16 cellular contexts compared by ENCODE assay signal in genomic region chr7:123581162-123581459, GRCh38. TPM values are rescaled to one million over a fixed set of nuclear protein-coding genes. Genes with fewer than 3 reads are reported as not detected.
DNase-seq lines count a peak whose midpoint lies in the region; ATAC-seq and TF ChIP-seq lines count a peak whose summit lies in the region.
"Had no signal": no experiment of that assay in that cellular context is flagged by ENCODE, and none has a peak within 500 bp of the region (broad histone marks: within the 10 kb centered on the region; RNA-seq: fewer than 3 reads in every experiment).

No MANE protein-coding gene starts in this region.

- H3K27me3 ChIP-seq in GM23338 (ENCODE audit: insufficient read depth) (no peaks in the 10 kb centered on the region), Panc1 (ENCODE audit: control insufficient read depth, insufficient read depth, low read length) (peaks cover 8% of the 10 kb centered on the region; the same call in 1 of the 2 replicates), osteoblast (ENCODE audit: insufficient read depth, low read length) (no peaks in the 10 kb centered on the region)
- H3K27me3 ChIP-seq: BLaER1, pancreas had no signal

- DNase-seq in GM23338 (ENCODE audit: low spot score) = no peak
- DNase-seq in Panc1 (ENCODE audit: low read depth, low spot score) = no peak
- DNase-seq in osteoblast (ENCODE audit: insufficient read length, low spot score, missing footprints) = no peak
- DNase-seq in midbrain (lab: John Stamatoyannopoulos, UW) = no peak
- no peak for DNase-seq in NOMO-1 treated with dmso at 0.1 percent for 144 hours (lab: John Stamatoyannopoulos, UW; ENCODE audit: unreplicated experiment)
- no peak for DNase-seq in NCI-H526 (lab: John Stamatoyannopoulos, UW)
- no peak for DNase-seq in NCI-H2227 treated with DMSO at 0.1 percent for 48 hours (lab: John Stamatoyannopoulos, UW)
- DNase-seq: effector CD4-positive, alpha-beta T cell; stimulated activated CD4-positive, alpha-beta T cell treated with anti-CD3 and anti-CD28 coated beads, Interleukin-4, amount 100 ng/mL, for 4 hours had no signal

- no peaks in the 10 kb centered on the region for H3K9me3 Mint-ChIP-seq in GM23338
- H3K9me3 Mint-ChIP-seq: activated CD4-positive, alpha-beta T cell treated with anti-CD3 and anti-CD28 coated beads, Interleukin-2, amount 10 ng/mL, durations not matched to agents 24 days and 14 days had no signal

- H3K9me3 ChIP-seq in Panc1 (ENCODE audit: control insufficient read depth, insufficient read depth, low read depth, low read length) (no peaks in the 10 kb centered on the region), osteoblast (ENCODE audit: low read depth, low read length) (no peaks in the 10 kb centered on the region)
- H3K9me3 ChIP-seq: BLaER1, pancreas had no signal

- no peak overlapping the region for H3K4me2 ChIP-seq in GM23338
- no peak overlapping the region for H3K4me2 ChIP-seq in osteoblast (ENCODE audit: insufficient read depth, low read length)
- H3K4me2 ChIP-seq: BLaER1 had no signal

- no peaks in the 10 kb centered on the region for H3K9me2 ChIP-seq in GM23338 (ENCODE audit: insufficient read depth)

- H3F3A ChIP-seq in GM23338 (replicated peaks; ENCODE audit: low read depth) = no peaks in the 10 kb centered on the region

- no peak overlapping the region for H3K4me3 Mint-ChIP-seq in GM23338
- H3K4me3 Mint-ChIP-seq: activated CD4-positive, alpha-beta T cell treated with anti-CD3 and anti-CD28 coated beads, Interleukin-2, amount 10 ng/mL, durations not matched to agents 24 days and 14 days; activated naive CD8-positive, alpha-beta T cell had no signal

- H3K4me3 ChIP-seq in GM23338 (no peak overlapping the region), Panc1 (ENCODE audit: low read depth in 2 of 2, low read length in 2 of 2) (no peak overlapping the region), osteoblast (ENCODE audit: insufficient read depth, low read length) (no peak overlapping the region)
- H3K4me3 ChIP-seq: BLaER1, pancreas had no signal

- CTCF ChIA-PET in Panc1 (lab: Charles Lee) = no interaction called here

- H2AFZ ChIP-seq in GM23338 (0 out of 2 replicates have a peak overlapping the region, but pooled peaks have one; percentile 28), osteoblast (ENCODE audit: low read length) (peak overlapping the region; percentile 70)

- POLR2A ChIA-PET in Panc1 (lab: Charles Lee) = no interaction called here

- no TSS peak for BruUV-seq in Panc1 (replicated peaks; lab: Mats Ljungman, UMichigan)

- H3K79me2 ChIP-seq in GM23338 (replicated peaks; ENCODE audit: insufficient read depth) (no peaks in the 10 kb centered on the region), osteoblast (ENCODE audit: insufficient read depth, low read length) (no peaks in the 10 kb centered on the region)

- H3K27ac Mint-ChIP-seq in GM23338 = peak overlapping the region; percentile 67; the same call in 1 of the 2 replicates
- H3K27ac Mint-ChIP-seq: activated CD4-positive, alpha-beta T cell treated with anti-CD3 and anti-CD28 coated beads, Interleukin-2, amount 10 ng/mL, durations not matched to agents 24 days and 14 days; activated naive CD8-positive, alpha-beta T cell had no signal

- no peaks in the 10 kb centered on the region for H3K27me3 Mint-ChIP-seq in GM23338 (ENCODE audit: insufficient read depth, low read depth, poor library complexity)

- H3K4me1 ChIP-seq in GM23338 (ENCODE audit: insufficient read depth) (peaks cover 15% of the 10 kb centered on the region), Panc1 (ENCODE audit: control insufficient read depth, insufficient read depth, low read length) (no peaks in the 10 kb centered on the region; the same call in 1 of the 2 replicates), osteoblast (ENCODE audit: insufficient read depth, low read length) (no peaks in the 10 kb centered on the region)
- H3K4me1 ChIP-seq: BLaER1, pancreas had no signal

- H3K27ac ChIP-seq in GM23338 (ENCODE audit: low read depth) = no peak overlapping the region
- H3K27ac ChIP-seq in Panc1 (ENCODE audit: low read length) = no peak overlapping the region
- no peak overlapping the region for H3K27ac ChIP-seq in osteoblast (ENCODE audit: low read depth, low read length)
- H3K27ac ChIP-seq: BLaER1, pancreas had no signal

- H3K36me3 ChIP-seq in GM23338 (ENCODE audit: insufficient read depth) = no peaks in the 10 kb centered on the region
- H3K36me3 ChIP-seq in Panc1 (ENCODE audit: control insufficient read depth, insufficient read depth, low read length) = no peaks in the 10 kb centered on the region
- H3K36me3 ChIP-seq in osteoblast (ENCODE audit: insufficient read depth, low read length) = no peaks in the 10 kb centered on the region
- H3K36me3 ChIP-seq: BLaER1, pancreas had no signal

- H4K20me1 ChIP-seq in GM23338 (replicated peaks; ENCODE audit: insufficient read depth) (no peaks in the 10 kb centered on the region), osteoblast (ENCODE audit: insufficient read depth, low read length) (no peaks in the 10 kb centered on the region)
- H4K20me1 ChIP-seq: BLaER1 had no signal

- TF ChIP-seq CTCF in GM23338 (conservative IDR thresholded peaks at IDR 0.05; ENCODE audit: low read depth in 2 of 2) = no peak
- TF ChIP-seq CTCF in Panc1 (IDR thresholded peaks at IDR 0.05) = peak; percentile 58
- TF ChIP-seq CTCF in osteoblast (IDR thresholded peaks at IDR 0.05; ENCODE audit: extremely low read depth, low read depth, low read length) = no peak

- ATAC-seq in GM18502 (IDR thresholded peaks at IDR 0.05; ENCODE audit: poor library complexity, unreplicated experiment) = peak; percentile 4
- ATAC-seq in GM23338 = no peak
- no peak; the same call in 1 of the 2 replicates for ATAC-seq in Panc1

- H3K4me1 Mint-ChIP-seq in GM23338 = peaks cover 35% of the 10 kb centered on the region

- in situ Hi-C loops in Panc1 (cut with HindIII; ENCODE audit: low pct_unique_long_range_greater_than_20kb, low sequenced_read_pairs) = no loop called here

- intact Hi-C loops in Panc1 (cut with micrococcal nuclease; ENCODE audit: unreplicated experiment) = loop anchor here (5.0 kb wide), 1 partner anchor 291 kb away; no protein-coding TSS in a partner anchor

- H3K36me3 Mint-ChIP-seq in GM23338 (ENCODE audit: low read depth) = no peaks in the 10 kb centered on the region
- H3K36me3 Mint-ChIP-seq: activated naive CD8-positive, alpha-beta T cell had no signal

TF ChIP-seq in GM23338, 12 proteins besides CTCF, POLR2A, EP300 and RAD21 (continues in another document):
- no peak for TF ChIP-seq REST (IDR thresholded peaks at IDR 0.05; ENCODE audit: unreplicated experiment)
- TF ChIP-seq ETS1 (IDR thresholded peaks at IDR 0.05) = no peak
- no peak for TF ChIP-seq NANOG (IDR thresholded peaks at IDR 0.05; ENCODE audit: borderline replicate concordance)
- TF ChIP-seq EZH2phosphoT487 (IDR thresholded peaks at IDR 0.05; ENCODE audit: unreplicated experiment) = no peak

RNA-seq across cellular contexts. Expression of gene ASB15, which starts 20.5 kb away (rescaled TPM):
- total RNA-seq in GM23338 (2014; rRNA removed; shearing (Covaris generic)) = not detected in 2 replicates
- polyA plus RNA-seq in GM23338 (2016; fragmentation: Nextera tagmentation; extraction: Ambion mirVana) = not detected in 2 replicates
- total RNA-seq in Panc1 (2021; ENCODE audit: unreplicated experiment) (not detected), osteoblast (not detected in 2 replicates)
- not detected for polyA plus RNA-seq in Panc1 (2012; ENCODE audit: insufficient read length)
- total RNA-seq: activated CD4-positive, alpha-beta T cell treated with anti-CD3 and anti-CD28 coated beads, Interleukin-2, amount 10 ng/mL, durations not matched to agents 24 days and 14 days; HT-29; temporal lobe had no signal
- polyA plus RNA-seq: pancreas had no signal

RNA-seq across cellular contexts. Expression of gene NDUFA5, which starts 23.5 kb away (rescaled TPM):
- total RNA-seq in GM23338 (2014; rRNA removed; shearing (Covaris generic)) = 55.2 and 70.2 TPM in 2 replicates
- 189 and 207 TPM in 2 replicates for polyA plus RNA-seq in GM23338 (2016; fragmentation: Nextera tagmentation; extraction: Ambion mirVana)
- total RNA-seq in Panc1 (2021; ENCODE audit: unreplicated experiment) = 53.4 TPM
- polyA plus RNA-seq in Panc1 (2012; ENCODE audit: insufficient read length) = 29.2 TPM
- total RNA-seq in osteoblast = 25.7 and 30.6 TPM in 2 replicates

RNA-seq across cellular contexts. Expression of gene IQUB, which starts 46.7 kb away (rescaled TPM):
- total RNA-seq in GM23338 (2014; rRNA removed; shearing (Covaris generic)) = 1.1 and 1.6 TPM in 2 replicates
- polyA plus RNA-seq in GM23338 (2016; fragmentation: Nextera tagmentation; extraction: Ambion mirVana) = 0.57 and 0.79 TPM in 2 replicates
- 0.59 TPM for total RNA-seq in Panc1 (2021; ENCODE audit: unreplicated experiment)
- 0.08 TPM for polyA plus RNA-seq in Panc1 (2012; ENCODE audit: insufficient read length)
- total RNA-seq in osteoblast = 0.72 and 0.88 TPM in 2 replicates
- total RNA-seq: activated CD4-positive, alpha-beta T cell treated with anti-CD3 and anti-CD28 coated beads, Interleukin-2, amount 10 ng/mL, durations not matched to agents 24 days and 14 days had no signal
